In genomic region chr19:49924004-49924880, GRCh38 we compare ENCODE assay signal across 12 cellular contexts. TPM values are rescaled to one million over a fixed set of nuclear protein-coding genes. Genes with fewer than 3 reads are reported as not detected.
A peak's percentile ranks its signal among the peaks of the same experiment; 100 is the strongest.
DNase-seq lines count a peak whose midpoint lies in the region; FAIRE-seq and TF ChIP-seq lines count a peak whose summit lies in the region.
"Had no signal": no experiment of that assay in that cellular context is flagged by ENCODE, and none has a peak within 500 bp of the region (broad histone marks: within the 10 kb centered on the region; RNA-seq: fewer than 3 reads in every experiment).

No MANE protein-coding gene starts in this region.

- H3K9ac ChIP-seq in H1 (replicated peaks in 1 of 4; ENCODE audit: extremely low read depth in 1 of 4, low read depth in 3 of 4, low read length in 3 of 4) (peak overlapping the region in 1 of 4 experiments; percentile 13; a peak in 1 of 7 replicates), skeletal muscle tissue (ENCODE audit: low read depth in 1 of 3, low read length in 3 of 3) (peak overlapping the region in 1 of 3 donors; percentile 16)

- peak overlapping the region; percentile 69 for H4K8ac ChIP-seq in H1 (ENCODE audit: extremely low read depth, insufficient read depth, low read length)

- peak overlapping the region; percentile 87; the same call in 1 of the 2 replicates for H2BK5ac ChIP-seq in H1 (ENCODE audit: low read depth, low read length)

- TF ChIP-seq CTCF in H1 (IDR thresholded peaks at IDR 0.05; ENCODE audit: control extremely low read depth in 1 of 3, insufficient read depth in 1 of 3, low read depth in 1 of 3, low read length in 3 of 3) (no peak), prostate gland (IDR thresholded peaks at IDR 0.05) (no peak)

- H4K5ac ChIP-seq in H1 (ENCODE audit: insufficient read length, low read depth, low read length) = no peak overlapping the region

- DNase-seq in activated naive CD4-positive, alpha-beta T cell treated with anti-CD3 and anti-CD28 coated beads for 36 hours = no peak
- DNase-seq in activated naive CD4-positive, alpha-beta T cell (lab: John Stamatoyannopoulos, UW) = no peak
- DNase-seq in NCI-H446 treated with DMSO at 0.1 percent for 48 hours (lab: John Stamatoyannopoulos, UW) (peak; percentile 12), H1 (ENCODE audit: low read depth in 1 of 2, low spot score in 2 of 2) (no peak), prostate gland (ENCODE audit: low spot score) (no peak), foreskin melanocyte (no peak), T-helper 2 cell (no peak)
- DNase-seq: activated T-cell treated with anti-CD3 and anti-CD28 coated beads, Interleukin-2, amount 50 U/mL, for 48 hours; AML-193; cerebellar nuclear complex; islet precursor cell had no signal

- FAIRE-seq in H1 (lab: Jason Lieb, UNC) = no peak

- H3K4me1 ChIP-seq in H1 (replicated peaks in 1 of 4; ENCODE audit: control insufficient read depth in 3 of 4, insufficient read depth in 4 of 4, low read length in 3 of 4) (peaks cover 0 to 19% (median 4%) of the 10 kb centered on the region in 4 experiments; a peak in 5 of 7 replicates), skeletal muscle tissue (ENCODE audit: control insufficient read depth in 3 of 3, insufficient read depth in 3 of 3, low read length in 3 of 3) (peaks cover 29 to 57% (median 40%) of the 10 kb centered on the region in 3 donors), prostate gland (replicated peaks) (peaks cover 8% of the 10 kb centered on the region)

- peaks cover 24 to 96% of the 10 kb centered on the region in 2 experiments for H3K79me2 ChIP-seq in H1 (ENCODE audit: control insufficient read depth in 1 of 2, insufficient read depth in 2 of 2, low read length in 2 of 2)

- H3K23me2 ChIP-seq in H1 (ENCODE audit: low read depth, low read length) = peaks cover 6% of the 10 kb centered on the region

- H3K14ac ChIP-seq in H1 (ENCODE audit: insufficient read length) = no peak overlapping the region

- no peaks in the 10 kb centered on the region for H3K9me3 Mint-ChIP-seq in activated naive CD4-positive, alpha-beta T cell treated with anti-CD3 and anti-CD28 coated beads for 36 hours

- no peak for TF ChIP-seq RAD21 in H1 (IDR thresholded peaks at IDR 0.05 in 1 of 2, conservative IDR thresholded peaks at IDR 0.05 in 1 of 2; ENCODE audit: low read depth in 2 of 2, low read length in 2 of 2)

- H2AK5ac ChIP-seq in H1 (ENCODE audit: low read depth, low read length) = peak overlapping the region; percentile 77; the same call in 1 of the 2 replicates

- H3K4me2 ChIP-seq in H1 (ENCODE audit: insufficient read depth in 1 of 2, low read depth in 2 of 2, low read length in 2 of 2) = no peak overlapping the region; a peak in 1 of 4 replicates

- H3K4me3 ChIP-seq in H1 (ENCODE audit: extremely low read depth in 1 of 4, insufficient read depth in 2 of 4, low read depth in 3 of 4, low read length in 4 of 4) (no peak overlapping the region), skeletal muscle tissue (ENCODE audit: low read length in 3 of 3) (no peak overlapping the region), prostate gland (no peak overlapping the region)

- no peak for TF ChIP-seq EP300 in H1 (IDR thresholded peaks at IDR 0.05; ENCODE audit: borderline replicate concordance in 1 of 2, low read depth in 2 of 2, low read length in 2 of 2)

- H3K4me1 Mint-ChIP-seq in activated naive CD4-positive, alpha-beta T cell treated with anti-CD3 and anti-CD28 coated beads for 36 hours (ENCODE audit: low read depth) = peaks cover 55% of the 10 kb centered on the region

- H3K23ac ChIP-seq in H1 (ENCODE audit: insufficient read length) = no peak overlapping the region

- H3K4me3 Mint-ChIP-seq in activated naive CD4-positive, alpha-beta T cell treated with anti-CD3 and anti-CD28 coated beads for 36 hours = no peak overlapping the region

- H3K36me3 Mint-ChIP-seq in activated naive CD4-positive, alpha-beta T cell treated with anti-CD3 and anti-CD28 coated beads for 36 hours (ENCODE audit: low read depth) = peaks cover 50% of the 10 kb centered on the region

- H3K27me3 Mint-ChIP-seq in activated naive CD4-positive, alpha-beta T cell treated with anti-CD3 and anti-CD28 coated beads for 36 hours (ENCODE audit: low read depth) = no peaks in the 10 kb centered on the region

- peak overlapping the region; percentile 77 for H3K27ac Mint-ChIP-seq in activated naive CD4-positive, alpha-beta T cell treated with anti-CD3 and anti-CD28 coated beads for 36 hours

- CTCF ChIA-PET in activated naive CD4-positive, alpha-beta T cell treated with anti-CD3 and anti-CD28 coated beads for 36 hours (lab: Charles Lee) = no interaction called here
- CTCF ChIA-PET in H1 (lab: Charles Lee; ENCODE audit: partially characterized antibody) = interaction anchor here (0.9 kb wide), 1 partner anchor 14 kb away, joined by 3 read pairs; no protein-coding TSS in a partner anchor

- H2BK15ac ChIP-seq in H1 (ENCODE audit: low read length) = no peak overlapping the region

- H3K9me3 ChIP-seq in H1 (ENCODE audit: insufficient read depth in 2 of 2, low read depth in 1 of 2, low read length in 1 of 2) (no peaks in the 10 kb centered on the region), skeletal muscle tissue (ENCODE audit: control insufficient read depth in 3 of 3, low read length in 3 of 3) (no peaks in the 10 kb centered on the region), prostate gland (no peaks in the 10 kb centered on the region)

- H2BK120ac ChIP-seq in H1 (replicated peaks; ENCODE audit: low read depth, low read length) = no peak overlapping the region

- H3K27ac ChIP-seq in H1 (ENCODE audit: low read depth, low read length) = no peak overlapping the region
- peak overlapping the region; percentile 54 for H3K27ac ChIP-seq in skeletal muscle tissue (ENCODE audit: low read depth, low read length)
- no peak overlapping the region for H3K27ac ChIP-seq in prostate gland

- H4K20me1 ChIP-seq in H1 (replicated peaks in 1 of 2; ENCODE audit: control insufficient read depth in 1 of 2, insufficient read depth in 2 of 2, low read length in 2 of 2) = peaks cover 41 to 50% of the 10 kb centered on the region in 2 experiments

- intact Hi-C loops in activated naive CD4-positive, alpha-beta T cell treated with anti-CD3 and anti-CD28 coated beads for 36 hours (cut with micrococcal nuclease) = no loop called here
- intact Hi-C loops in prostate gland (cut with DNase I) = no loop called here

- no peak overlapping the region for H3K56ac ChIP-seq in H1 (replicated peaks; ENCODE audit: insufficient read length, low read depth, low read length)

- no peaks in the 10 kb centered on the region for H3K27me3 ChIP-seq in H1 (replicated peaks in 1 of 4; ENCODE audit: control insufficient read depth in 3 of 4, extremely low read depth in 1 of 4, insufficient read depth in 3 of 4, low read length in 3 of 4)
- H3K27me3 ChIP-seq in skeletal muscle tissue (ENCODE audit: control insufficient read depth in 3 of 3, insufficient read depth in 3 of 3, low read length in 3 of 3) = no peaks in the 10 kb centered on the region
- no peaks in the 10 kb centered on the region for H3K27me3 ChIP-seq in prostate gland (replicated peaks; ENCODE audit: insufficient read depth)

- peak overlapping the region; percentile 35; the same call in 1 of the 2 replicates for H2BK12ac ChIP-seq in H1 (ENCODE audit: low read depth, low read length)

- H4K91ac ChIP-seq in H1 (replicated peaks; ENCODE audit: insufficient read length, low read length) = no peak overlapping the region

- no peak overlapping the region for H3K18ac ChIP-seq in H1 (ENCODE audit: extremely low read depth, low read length)

- H3K79me1 ChIP-seq in H1 (ENCODE audit: low read depth, low read length) = peaks cover 22% of the 10 kb centered on the region

- H3K4ac ChIP-seq in H1 (replicated peaks; ENCODE audit: insufficient read length, low read depth, low read length) = no peak overlapping the region

- WGBS in H1 (ENCODE audit: extremely low coverage in 1 of 2, insufficient coverage in 1 of 2, insufficient read length in 1 of 2, insufficient replicate concordance in 2 of 2, low coverage in 1 of 2, low lambda C conversion rate in 2 of 2, missing lambda C conversion rate in 1 of 2), 2 experiments = 87% methylated on average over 22 of the region's 25 CpGs; no CpG with 5 or more reads in 1 of the 2 experiments
- WGBS in prostate gland = 78% methylated on average over 25 of the region's 25 CpGs

- H3K36me3 ChIP-seq in H1 (ENCODE audit: control insufficient read depth in 2 of 4, insufficient read depth in 4 of 4, low read length in 3 of 4) (peaks cover 19 to 48% (median 34%) of the 10 kb centered on the region in 4 experiments), skeletal muscle tissue (ENCODE audit: control insufficient read depth in 3 of 3, insufficient read depth in 3 of 3, low read length in 3 of 3) (peaks cover 19 to 30% (median 29%) of the 10 kb centered on the region in 3 donors), prostate gland (no peaks in the 10 kb centered on the region)

- peak in 1 of 2 experiments; percentile 32; a peak in 1 of 3 replicates for TF ChIP-seq POLR2A in H1 (IDR thresholded peaks at IDR 0.05; ENCODE audit: control extremely low read depth in 1 of 2, low read depth in 2 of 2, low read length in 2 of 2)
- TF ChIP-seq POLR2A in prostate gland (IDR thresholded peaks at IDR 0.05) = no peak

- H2AFZ ChIP-seq in H1 (ENCODE audit: low read length) = no peak overlapping the region

- H2BK20ac ChIP-seq in H1 (ENCODE audit: low read length) = no peak overlapping the region

- POLR2A ChIA-PET in H1 (lab: Charles Lee; ENCODE audit: partially characterized antibody) = interaction anchor here (0.6 to 15.1 kb wide), 10 partner anchors 10 to 913 kb away, joined by 3 to 373 read pairs (median 4); partner anchors contain the start of genes AKT1S1 and IL4I1

RNA-seq across cellular contexts. Expression of gene ATF5, which starts 4.8 kb away (rescaled TPM):
- total RNA-seq in activated naive CD4-positive, alpha-beta T cell treated with anti-CD3 and anti-CD28 coated beads for 36 hours = 1 to 10 TPM; 8.0 to 8.8 TPM
- 13.1 TPM in 2 replicates for total RNA-seq in H1 (2021; fragmentation: NEBNext Ultra II Directional; extraction: Animal tissue kit (Norgen Biotek cat#: 25700))
- 6.2 and 25.0 TPM in 2 replicates for polyA plus RNA-seq in H1 (2011; rRNA removed)
- polyA plus RNA-seq in H1 (2011; cell fraction: cytosol; rRNA removed) = 14.2 TPM
- polyA plus RNA-seq in H1 (2011; cell fraction: nucleus; rRNA removed) = 11.7 TPM
- polyA plus RNA-seq in H1 (2012, experiment 1 of 2) = 8.1 to 13.9 TPM (median 12.5 TPM) in 4 replicates
- 11.9 TPM for polyA plus RNA-seq in H1 (2012, experiment 2 of 2)
- 10.9 TPM for polyA plus RNA-seq in H1 (2013, experiment 1 of 2)
- 10.2 TPM for polyA plus RNA-seq in H1 (2013, experiment 2 of 2)
- polyA minus RNA-seq in H1 (2011; rRNA and poly(A)+ RNA removed) = 0.83 and 1.7 TPM in 2 replicates
- polyA minus RNA-seq in H1 (2011; cell fraction: cytosol; rRNA and poly(A)+ RNA removed) = 4.8 TPM
- 3.0 TPM for polyA minus RNA-seq in H1 (2011; cell fraction: nucleus; rRNA and poly(A)+ RNA removed)
- total RNA-seq in skeletal muscle tissue (2.1 TPM), prostate gland (10 to 100 TPM; 14.0 to 16.4 TPM)

RNA-seq across cellular contexts. Expression of gene NUP62, which starts 5.1 kb away (rescaled TPM):
- total RNA-seq in activated naive CD4-positive, alpha-beta T cell treated with anti-CD3 and anti-CD28 coated beads for 36 hours = 10 to 100 TPM; 89.2 to 92.5 TPM
- 106 and 107 TPM in 2 replicates for total RNA-seq in H1 (2021; fragmentation: NEBNext Ultra II Directional; extraction: Animal tissue kit (Norgen Biotek cat#: 25700))
- polyA plus RNA-seq in H1 (2011; rRNA removed) = 50.0 and 60.0 TPM in 2 replicates
- 38.7 TPM for polyA plus RNA-seq in H1 (2011; cell fraction: cytosol; rRNA removed)
- polyA plus RNA-seq in H1 (2011; cell fraction: nucleus; rRNA removed) = 35.8 TPM
- 56.0 to 96.8 TPM (median 85.0 TPM) in 4 replicates for polyA plus RNA-seq in H1 (2012, experiment 1 of 2)
- 58.7 TPM for polyA plus RNA-seq in H1 (2012, experiment 2 of 2)
- 65.6 TPM for polyA plus RNA-seq in H1 (2013, experiment 1 of 2)
- polyA plus RNA-seq in H1 (2013, experiment 2 of 2) = 65.7 TPM
- 24.9 and 28.6 TPM in 2 replicates for polyA minus RNA-seq in H1 (2011; rRNA and poly(A)+ RNA removed)
- 32.0 TPM for polyA minus RNA-seq in H1 (2011; cell fraction: cytosol; rRNA and poly(A)+ RNA removed)
- 29.1 TPM for polyA minus RNA-seq in H1 (2011; cell fraction: nucleus; rRNA and poly(A)+ RNA removed)
- total RNA-seq in skeletal muscle tissue = 16.2 TPM
- 10 to 100 TPM; 44.4 to 76.9 TPM for total RNA-seq in prostate gland

RNA-seq across cellular contexts. Expression of gene IL4I1, which starts 27.6 kb away (rescaled TPM):
- total RNA-seq in activated naive CD4-positive, alpha-beta T cell treated with anti-CD3 and anti-CD28 coated beads for 36 hours = 1 to 10 TPM; 7.2 to 7.5 TPM
- 0.67 and 0.76 TPM in 2 replicates for total RNA-seq in H1 (2021; fragmentation: NEBNext Ultra II Directional; extraction: Animal tissue kit (Norgen Biotek cat#: 25700))
- polyA plus RNA-seq in H1 (2011; rRNA removed) = 0.30 and 0.41 TPM in 2 replicates
- 0.37 TPM for polyA plus RNA-seq in H1 (2011; cell fraction: cytosol; rRNA removed)
- polyA plus RNA-seq in H1 (2011; cell fraction: nucleus; rRNA removed) = 0.74 TPM
- 0.21 to 0.86 TPM (median 0.43 TPM) in 3 of 4 replicates, not detected in the other for polyA plus RNA-seq in H1 (2012, experiment 1 of 2)
- polyA plus RNA-seq in H1 (2012, experiment 2 of 2) = not detected
- 0.36 TPM for polyA plus RNA-seq in H1 (2013, experiment 1 of 2)
- polyA plus RNA-seq in H1 (2013, experiment 2 of 2) = 0.52 TPM
- polyA minus RNA-seq in H1 (2011; rRNA and poly(A)+ RNA removed) = 0.15 and 0.54 TPM in 2 replicates
- 0.95 TPM for polyA minus RNA-seq in H1 (2011; cell fraction: cytosol; rRNA and poly(A)+ RNA removed)
- 1.4 TPM for polyA minus RNA-seq in H1 (2011; cell fraction: nucleus; rRNA and poly(A)+ RNA removed)
- total RNA-seq in skeletal muscle tissue = 0.52 TPM
- 1 to 10 TPM in 1 of 2 donors, under 1 TPM in 1; 0.14 to 2.5 TPM for total RNA-seq in prostate gland

RNA-seq across cellular contexts. Expression of gene SIGLEC11, which starts 36.7 kb away (rescaled TPM):
- not detected for total RNA-seq in activated naive CD4-positive, alpha-beta T cell treated with anti-CD3 and anti-CD28 coated beads for 36 hours
- total RNA-seq in H1 (2021; fragmentation: NEBNext Ultra II Directional; extraction: Animal tissue kit (Norgen Biotek cat#: 25700)) = not detected in 2 replicates
- 0.14 and 0.18 TPM in 2 replicates for polyA plus RNA-seq in H1 (2011; rRNA removed)
- not detected for polyA plus RNA-seq in H1 (2011; cell fraction: cytosol; rRNA removed)
- 0.14 TPM for polyA plus RNA-seq in H1 (2011; cell fraction: nucleus; rRNA removed)
- polyA plus RNA-seq in H1 (2012, experiment 1 of 2) = 0.15 to 0.17 TPM in 2 of 4 replicates, not detected in the others
- not detected for polyA plus RNA-seq in H1 (2012, experiment 2 of 2)
- not detected for polyA plus RNA-seq in H1 (2013, experiment 1 of 2)
- 0.04 TPM for polyA plus RNA-seq in H1 (2013, experiment 2 of 2)
- polyA minus RNA-seq in H1 (2011; rRNA and poly(A)+ RNA removed) = not detected in 2 replicates
- not detected for polyA minus RNA-seq in H1 (2011; cell fraction: cytosol; rRNA and poly(A)+ RNA removed)
- polyA minus RNA-seq in H1 (2011; cell fraction: nucleus; rRNA and poly(A)+ RNA removed) = not detected
- total RNA-seq in skeletal muscle tissue = 1.6 TPM
- 1 to 10 TPM in 1 of 2 donors, under 1 TPM in 1; 0.68 to 1.0 TPM for total RNA-seq in prostate gland

RNA-seq across cellular contexts. Expression of gene TBC1D17, which starts 46.7 kb away (rescaled TPM):
- total RNA-seq in activated naive CD4-positive, alpha-beta T cell treated with anti-CD3 and anti-CD28 coated beads for 36 hours = 10 to 100 TPM; 29.8 to 32.4 TPM
- 44.9 and 47.6 TPM in 2 replicates for total RNA-seq in H1 (2021; fragmentation: NEBNext Ultra II Directional; extraction: Animal tissue kit (Norgen Biotek cat#: 25700))
- 30.3 and 53.7 TPM in 2 replicates for polyA plus RNA-seq in H1 (2011; rRNA removed)
- 23.2 TPM for polyA plus RNA-seq in H1 (2011; cell fraction: cytosol; rRNA removed)
- polyA plus RNA-seq in H1 (2011; cell fraction: nucleus; rRNA removed) = 73.8 TPM
- polyA plus RNA-seq in H1 (2012, experiment 1 of 2) = 41.7 to 47.2 TPM (median 43.5 TPM) in 4 replicates
- polyA plus RNA-seq in H1 (2012, experiment 2 of 2) = 52.8 TPM
- polyA plus RNA-seq in H1 (2013, experiment 1 of 2) = 34.8 TPM
- 35.2 TPM for polyA plus RNA-seq in H1 (2013, experiment 2 of 2)
- polyA minus RNA-seq in H1 (2011; rRNA and poly(A)+ RNA removed) = 24.6 and 29.7 TPM in 2 replicates
- polyA minus RNA-seq in H1 (2011; cell fraction: cytosol; rRNA and poly(A)+ RNA removed) = 27.0 TPM
- 27.3 TPM for polyA minus RNA-seq in H1 (2011; cell fraction: nucleus; rRNA and poly(A)+ RNA removed)
- total RNA-seq in skeletal muscle tissue = 7.3 TPM
- total RNA-seq in prostate gland = 10 to 100 TPM; 33.0 to 51.4 TPM
